In genomic region chr16:1707193-1707790, GRCh38 we compare ENCODE assay signal across 1 cellular context.
TF ChIP-seq lines count a peak whose summit lies in the region.

No MANE protein-coding gene starts in this region.

TF ChIP-seq in WTC11, 78 proteins besides CTCF, POLR2A, EP300 and RAD21 (continued from another document):
- TF ChIP-seq E2F4 (CRISPR knock-in tag; IDR thresholded peaks at IDR 0.05; ENCODE audit: borderline replicate concordance, low read depth) = no peak
